8 cellular contexts compared by ENCODE assay signal in the genomic region with DNA sequence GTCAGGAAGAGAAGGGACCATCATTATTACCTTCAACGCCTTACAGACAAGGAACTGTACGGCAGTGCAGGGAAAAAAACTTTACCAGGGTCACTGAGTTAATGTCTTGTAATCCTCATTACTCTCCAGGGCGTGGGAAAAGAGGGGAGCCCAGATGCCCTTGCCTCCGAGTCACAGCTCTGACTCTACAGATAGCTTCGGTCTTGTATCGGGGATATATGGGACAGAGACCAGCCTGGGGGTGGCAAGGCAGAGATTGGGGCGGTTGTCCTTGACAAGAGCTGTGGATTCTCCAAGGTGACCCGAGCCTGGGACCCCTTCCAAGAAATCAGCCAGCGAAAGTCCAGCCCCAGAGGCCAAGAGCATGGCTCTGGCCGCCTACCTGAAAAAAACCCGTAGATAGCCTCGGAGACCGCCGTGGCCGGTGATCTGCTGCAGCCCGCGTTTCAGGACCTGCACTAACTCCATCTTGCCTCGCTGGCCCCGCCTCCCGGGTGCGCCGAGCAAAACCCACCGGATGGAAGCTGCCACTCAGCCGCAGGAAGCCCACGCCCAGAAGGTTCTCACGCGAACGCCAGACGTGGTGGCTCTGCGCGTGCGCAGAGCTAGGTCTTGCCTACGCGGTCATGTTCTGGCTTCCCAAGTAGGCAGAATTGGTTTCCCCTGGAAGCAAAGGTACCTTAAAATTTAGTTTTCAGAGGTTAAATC. TPM values are rescaled to one million over a fixed set of nuclear protein-coding genes. Genes with fewer than 3 reads are reported as not detected.
DNase-seq lines count a peak whose midpoint lies in the region; ATAC-seq, FAIRE-seq and TF ChIP-seq lines count a peak whose summit lies in the region.

A gene (minus strand): TSS at position 485 of the 708 bp plus-strand sequence. CDS start 17 bp downstream, at position 468.

- peaks cover 46 to 53% of the 10 kb centered on the region in 2 donors for H3K4me1 Mint-ChIP-seq in immature natural killer cell

- H3K27ac Mint-ChIP-seq in immature natural killer cell, result peak within 1 kb of the TSS; percentile 88 to 96 (median 94)

- peaks cover 7 to 17% (median 11%) of the 10 kb centered on the region in 3 donors for H3K27me3 Mint-ChIP-seq in immature natural killer cell (ENCODE audit: low read depth in 3 of 3)

- no peaks in the 10 kb centered on the region for H3K36me3 ChIP-seq in bronchial epithelial cell (ENCODE audit: control insufficient read depth, insufficient read depth, low read length)

- in situ Hi-C loops in ACHN (cut with HindIII; ENCODE audit: low pct_ligation_motif_present, low pct_unique_long_range_greater_than_20kb, low sequenced_read_pairs), result no loop called here

- H3K4me3 ChIP-seq in WI38 (ENCODE audit: low read depth, low read length) (peak within 1 kb of the TSS; percentile 80), bronchial epithelial cell (ENCODE audit: low read depth, low read length) (peak within 1 kb of the TSS; percentile 78)

- DNase-seq in ACHN (peak; percentile 99), NCI-H2227 (lab: John Stamatoyannopoulos, UW; ENCODE audit: unreplicated experiment) (peak; percentile 99), bronchial epithelial cell (ENCODE audit: low read depth) (peak; percentile 92), immature natural killer cell (peak; percentile 92 to 93 (median 92)), smooth muscle cell of the brain vasculature (ENCODE audit: low read depth, low spot score) (peak; percentile 95)

- peaks cover 2 to 11% (median 8%) of the 10 kb centered on the region in 6 donors for H3K9me3 Mint-ChIP-seq in immature natural killer cell

- ATAC-seq in GM18873 (IDR thresholded peaks at IDR 0.05; ENCODE audit: low FRiP score, unreplicated experiment), result peak; percentile 98
- ATAC-seq in HG03139 (IDR thresholded peaks at IDR 0.05; ENCODE audit: unreplicated experiment), result peak; percentile 99

- no peaks in the 10 kb centered on the region for H3K27me3 ChIP-seq in bronchial epithelial cell (ENCODE audit: control insufficient read depth, insufficient read depth, low read length)

- no peak for TF ChIP-seq CTCF in WI38 (IDR thresholded peaks at IDR 0.05; ENCODE audit: low read depth, low read length)
- TF ChIP-seq CTCF in bronchial epithelial cell (IDR thresholded peaks at IDR 0.05; ENCODE audit: insufficient read depth, low read length, severe bottlenecking), result no peak

- H3K36me3 Mint-ChIP-seq in immature natural killer cell, result peaks cover 0 to 14% (median 3%) of the 10 kb centered on the region in 3 donors

- peak within 1 kb of the TSS; percentile 93 to 97 (median 94) for H3K4me3 Mint-ChIP-seq in immature natural killer cell

- FAIRE-seq in bronchial epithelial cell (lab: Jason Lieb, UNC), result no peak

RNA-seq across cellular contexts. Expression of the gene that starts here (rescaled TPM):
- 112 and 173 TPM in 2 replicates for total RNA-seq in bronchial epithelial cell
- polyA plus RNA-seq in immature natural killer cell, result 100 to 1,000 TPM; 345 to 618 (median 351) TPM

Comparison
In these comparisons a context has a peak if more than half of its experiments do, and no peak if none do; other contexts are left out.
1. Peak in every context shown above with its lines: DNase-seq, ATAC-seq and H3K4me3 ChIP-seq.